In the genomic region with DNA sequence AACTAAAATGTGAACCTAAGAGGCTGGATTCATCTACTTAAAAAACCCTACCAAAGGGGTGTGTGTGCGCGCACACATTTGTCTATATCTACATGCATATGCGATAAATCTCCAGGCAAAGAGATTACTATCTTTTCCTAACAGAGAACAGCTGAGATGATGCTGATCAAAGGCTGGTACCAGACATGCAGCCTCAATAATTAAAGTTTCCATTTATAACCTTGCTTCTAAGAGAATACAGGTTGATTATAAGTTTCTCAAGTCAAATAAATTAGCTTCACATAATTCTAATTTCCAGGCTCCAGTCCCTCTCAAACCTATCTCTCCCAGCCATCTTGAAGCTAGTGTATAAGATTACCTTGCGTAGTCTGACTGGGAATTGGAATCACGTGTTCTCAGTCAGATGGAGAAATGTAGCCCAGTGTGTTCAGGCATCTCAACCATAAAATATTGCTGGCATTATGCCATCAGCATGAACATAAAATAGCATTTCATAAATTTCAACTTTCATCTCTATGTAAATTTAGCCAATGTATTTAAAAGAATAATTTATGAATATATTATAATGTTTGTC, we compare ENCODE assay signal across 20 cellular contexts.
DNase-seq lines count a peak whose midpoint lies in the region; ATAC-seq and TF ChIP-seq lines count a peak whose summit lies in the region.
"Had no signal": no experiment of that assay in that cellular context is flagged by ENCODE, and none has a peak within 500 bp of the region (broad histone marks: within the 10 kb centered on the region; RNA-seq: fewer than 3 reads in every experiment).

No MANE protein-coding gene starts in this region.

- no peaks in the 10 kb centered on the region for H3K9me2 ChIP-seq in SK-N-SH

- H4K8ac ChIP-seq in mesenchymal stem cell (ENCODE audit: low read length), result no peak overlapping the region

- H3K79me1 ChIP-seq in mesenchymal stem cell (replicated peaks; ENCODE audit: low read length, poor library complexity, severe bottlenecking), result no peaks in the 10 kb centered on the region

- no peak for TF ChIP-seq CTCF in SK-N-SH (IDR thresholded peaks at IDR 0.05)

- H3K79me2 ChIP-seq in SK-N-SH (ENCODE audit: insufficient read depth), result no peaks in the 10 kb centered on the region

- no peaks in the 10 kb centered on the region for H3F3A ChIP-seq in SK-N-SH (replicated peaks; ENCODE audit: insufficient read depth)

- no peak overlapping the region for H2BK15ac ChIP-seq in mesenchymal stem cell (ENCODE audit: low read depth, poor library complexity, severe bottlenecking)

- H3K4me3 ChIP-seq in SK-N-SH (ENCODE audit: low read depth in 2 of 2, low read length in 1 of 2), result no peak overlapping the region
- no peak overlapping the region for H3K4me3 ChIP-seq in mesenchymal stem cell (ENCODE audit: insufficient read depth in 1 of 2, low read depth in 1 of 2, low read length in 2 of 2)
- H3K4me3 ChIP-seq: BLaER1 treated with 17β-estradiol and CSF1 and Interleukin-3, amounts not matched to agents 10 nM and 100 nM; GM12878 had no signal

- no peak for ATAC-seq in GM21447 (IDR thresholded peaks at IDR 0.05; ENCODE audit: unreplicated experiment)
- ATAC-seq: CD8-positive, alpha-beta T cell; GM12878 had no signal

- DNase-seq in SK-N-DZ (ENCODE audit: low spot score) (peak; percentile 93), SK-N-SH (peak; percentile 27), cerebellar cortex (ENCODE audit: low spot score) (peak; percentile 7), mesenchymal stem cell (no peak), AG20443 (ENCODE audit: low spot score) (no peak), NCI-H1436 (lab: John Stamatoyannopoulos, UW) (no peak), midbrain (lab: John Stamatoyannopoulos, UW) (no peak)
- DNase-seq: 8988T; ACHN; AML-193; Caco-2; Calu3; CD4-positive, alpha-beta T cell; CD8-positive, alpha-beta T cell; DMS79 treated with DMSO at 0.1 percent for 48 hours; GDM1 had no signal

- no peaks in the 10 kb centered on the region for H4K20me1 ChIP-seq in SK-N-SH (ENCODE audit: insufficient read depth)
- H4K20me1 ChIP-seq: BLaER1 treated with 17β-estradiol and CSF1 and Interleukin-3, amounts not matched to agents 10 nM and 100 nM had no signal

- peaks cover 0 to 10% of the 10 kb centered on the region in 2 experiments; a peak in 2 of 4 replicates for H3K4me1 ChIP-seq in SK-N-SH (ENCODE audit: control insufficient read depth in 1 of 2, insufficient read depth in 2 of 2, low read depth in 1 of 2, low read length in 1 of 2)
- no peaks in the 10 kb centered on the region for H3K4me1 ChIP-seq in mesenchymal stem cell (ENCODE audit: control insufficient read depth, insufficient read depth, low read depth, low read length)
- H3K4me1 ChIP-seq: BLaER1 treated with 17β-estradiol and CSF1 and Interleukin-3, amounts not matched to agents 10 nM and 100 nM; Caco-2 had no signal

- POLR2A ChIA-PET in SK-N-SH (lab: Yijun Ruan, JAX), result no interaction called here

- H3K27ac ChIP-seq in SK-N-SH (ENCODE audit: low read depth in 2 of 2, low read length in 1 of 2), result peak overlapping the region in 1 of 2 experiments; percentile 58; a peak in 2 of 4 replicates
- no peak overlapping the region for H3K27ac ChIP-seq in mesenchymal stem cell (ENCODE audit: low read length, poor library complexity, severe bottlenecking)
- H3K27ac ChIP-seq: BLaER1 treated with 17β-estradiol and CSF1 and Interleukin-3, amounts not matched to agents 10 nM and 100 nM; C4-2B had no signal

- no peak overlapping the region for H3K4me2 ChIP-seq in SK-N-SH
- H3K4me2 ChIP-seq in mesenchymal stem cell (ENCODE audit: low read length, poor library complexity, severe bottlenecking), result no peak overlapping the region
- H3K4me2 ChIP-seq: BLaER1 treated with 17β-estradiol and CSF1 and Interleukin-3, amounts not matched to agents 10 nM and 100 nM had no signal

- no peak overlapping the region for H2BK120ac ChIP-seq in mesenchymal stem cell (ENCODE audit: low read depth, low read length)

- H3K18ac ChIP-seq in mesenchymal stem cell (ENCODE audit: low read depth in 1 of 2, low read length in 2 of 2), result no peak overlapping the region

- no peak overlapping the region for H3K14ac ChIP-seq in mesenchymal stem cell (ENCODE audit: low read length in 2 of 2)

- H3K9me3 ChIP-seq in SK-N-SH, result no peaks in the 10 kb centered on the region
- no peaks in the 10 kb centered on the region for H3K9me3 ChIP-seq in mesenchymal stem cell (ENCODE audit: control insufficient read depth, low read length)
- H3K9me3 ChIP-seq: Caco-2 had no signal

- CTCF ChIA-PET in SK-N-SH (lab: Yijun Ruan, JAX), result interaction anchor here (1.4 to 2.2 kb wide), 2 partner anchors 50 to 992 kb away, joined by 3 to 9 read pairs; no protein-coding TSS in a partner anchor

- no peak overlapping the region for H3K9ac ChIP-seq in SK-N-SH
- H3K9ac ChIP-seq in mesenchymal stem cell (ENCODE audit: low read length), result no peak overlapping the region
- H3K9ac ChIP-seq: BLaER1 treated with 17β-estradiol and CSF1 and Interleukin-3, amounts not matched to agents 10 nM and 100 nM had no signal

- no peak overlapping the region for H2BK12ac ChIP-seq in mesenchymal stem cell (ENCODE audit: low read length in 2 of 2)

- peak in 1 of 2 experiments; percentile 80; a peak in 2 of 4 replicates for TF ChIP-seq EP300 in SK-N-SH (IDR thresholded peaks at IDR 0.05; ENCODE audit: borderline replicate concordance in 1 of 2, low read depth in 1 of 2, low read length in 1 of 2)

- TF ChIP-seq RAD21 in SK-N-SH (IDR thresholded peaks at IDR 0.05; ENCODE audit: low read length), result peak; percentile 25

- no peak overlapping the region for H2AK5ac ChIP-seq in mesenchymal stem cell (ENCODE audit: low read length, severe bottlenecking)

- no peak overlapping the region for H3K23ac ChIP-seq in mesenchymal stem cell (ENCODE audit: low read length in 2 of 2)

- H2AFZ ChIP-seq in SK-N-SH (ENCODE audit: low read depth), result no peak overlapping the region
- no peak overlapping the region for H2AFZ ChIP-seq in mesenchymal stem cell (ENCODE audit: low read depth, low read length)

- H4K91ac ChIP-seq in mesenchymal stem cell (ENCODE audit: low read length), result peak overlapping the region; percentile 7

- H3K36me3 ChIP-seq in SK-N-SH (replicated peaks in 1 of 2; ENCODE audit: control insufficient read depth in 1 of 2, insufficient read depth in 2 of 2, low read length in 1 of 2) (no peaks in the 10 kb centered on the region), mesenchymal stem cell (ENCODE audit: control insufficient read depth in 1 of 2, insufficient read depth in 2 of 2, low read depth in 1 of 2, low read length in 2 of 2) (no peaks in the 10 kb centered on the region)
- H3K36me3 ChIP-seq: BLaER1 treated with 17β-estradiol and CSF1 and Interleukin-3, amounts not matched to agents 10 nM and 100 nM had no signal

- H3K27me3 ChIP-seq in SK-N-SH (ENCODE audit: insufficient read depth) (no peaks in the 10 kb centered on the region), mesenchymal stem cell (ENCODE audit: control insufficient read depth in 1 of 2, insufficient read depth in 1 of 2, low read length in 2 of 2) (no peaks in the 10 kb centered on the region)
- H3K27me3 ChIP-seq: BLaER1 treated with 17β-estradiol and CSF1 and Interleukin-3, amounts not matched to agents 10 nM and 100 nM had no signal

- H3K4ac ChIP-seq in mesenchymal stem cell (ENCODE audit: low read depth in 1 of 2, low read length in 2 of 2), result no peak overlapping the region

- 49% methylated on average over 5 of the region's 5 CpGs for WGBS in SK-N-SH (ENCODE audit: low lambda C conversion rate)
- WGBS in mesenchymal stem cell, result 100% methylated on average over 4 of the region's 5 CpGs

- no peak overlapping the region for H2BK5ac ChIP-seq in mesenchymal stem cell (ENCODE audit: low read depth, low read length, poor library complexity, severe bottlenecking)

TF ChIP-seq in SK-N-SH, 30 proteins besides CTCF, POLR2A, EP300 and RAD21:
- peak; percentile 91 for TF ChIP-seq RCOR1 (IDR thresholded peaks at IDR 0.05; ENCODE audit: low read length)
- no peak for TF ChIP-seq TCF12 (IDR thresholded peaks at IDR 0.05)
- no peak for TF ChIP-seq RFX5 (IDR thresholded peaks at IDR 0.05; ENCODE audit: low read length)
- TF ChIP-seq MXI1 (IDR thresholded peaks at IDR 0.05; ENCODE audit: low read depth, low read length), result peak; percentile 48; the same call in 1 of the 2 replicates
- TF ChIP-seq CHD2 (IDR thresholded peaks at IDR 0.05; ENCODE audit: low read length, partially characterized antibody), result peak; percentile 57
- TF ChIP-seq USF2 (IDR thresholded peaks at IDR 0.05; ENCODE audit: borderline replicate concordance, low read depth, low read length), result no peak
- no peak for TF ChIP-seq YY1 (IDR thresholded peaks at IDR 0.05; ENCODE audit: low read depth)
- peak; percentile 89 for TF ChIP-seq GATA2 (CRISPR knock-in tag; IDR thresholded peaks at IDR 0.05)
TF ChIP-seq in SK-N-SH: peak in this region for 4.

Comparison
In these comparisons a context has a peak if more than half of its experiments do, and no peak if none do; other contexts are left out.
1. DNase-seq: peak in SK-N-DZ (single experiment), SK-N-SH (single experiment) and cerebellar cortex (single experiment); none in mesenchymal stem cell (single experiment), AG20443 (single experiment), NCI-H1436 (single experiment) and midbrain (single experiment).